16 cellular contexts compared by ENCODE assay signal in the genomic region with DNA sequence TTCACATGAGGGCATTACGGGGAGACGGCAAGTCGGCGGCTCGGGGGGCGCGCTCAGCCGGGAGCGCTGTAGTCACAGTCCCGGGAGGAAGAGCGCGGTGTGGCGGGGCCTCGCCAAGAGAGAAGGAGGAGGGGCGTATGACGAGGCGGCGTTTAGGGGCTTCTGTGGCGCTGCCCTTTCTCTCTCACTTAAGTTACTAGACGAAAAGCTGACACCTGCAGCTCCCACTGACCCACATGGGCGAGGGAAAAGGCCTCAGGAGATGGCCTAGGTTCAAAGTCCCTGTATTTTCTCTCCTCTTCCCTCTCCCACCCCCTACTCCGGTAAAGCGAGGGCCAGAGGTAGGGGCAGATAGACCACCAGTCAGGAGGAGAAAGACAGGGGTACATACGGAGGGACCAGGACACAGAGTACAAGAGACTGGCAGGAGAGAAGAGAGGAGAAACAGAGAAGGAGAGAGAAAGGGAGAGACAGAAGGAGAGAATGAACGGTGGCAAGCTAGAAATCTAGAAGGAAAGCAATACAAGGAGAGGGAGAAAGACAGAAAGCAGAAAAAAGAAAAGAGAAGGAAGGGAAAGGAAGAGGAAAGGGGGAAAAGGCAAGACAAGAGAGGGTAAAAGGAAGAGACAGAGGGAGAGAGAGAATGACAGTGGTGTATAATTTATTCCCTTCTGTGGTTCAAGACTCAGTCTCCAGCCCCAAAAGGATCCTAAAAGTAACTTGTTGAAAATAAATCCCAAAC. TPM values are rescaled to one million over a fixed set of nuclear protein-coding genes. Genes with fewer than 3 reads are reported as not detected.
A peak's percentile ranks its signal among the peaks of the same experiment; 100 is the strongest.
DNase-seq lines count a peak whose midpoint lies in the region; ATAC-seq and TF ChIP-seq lines count a peak whose summit lies in the region.
"Had no signal": no experiment of that assay in that cellular context is flagged by ENCODE, and none has a peak within 500 bp of the region (broad histone marks: within the 10 kb centered on the region; RNA-seq: fewer than 3 reads in every experiment).

No MANE protein-coding gene starts in this region.

- H3K9ac ChIP-seq in mesendoderm (ENCODE audit: low read length) (no peak overlapping the region), skeletal muscle satellite cell (ENCODE audit: low read depth, low read length) (peak overlapping the region; percentile 96)

- H4K5ac ChIP-seq in mesendoderm (ENCODE audit: low read length) = no peak overlapping the region

- H3K4me3 Mint-ChIP-seq in activated B cell treated with CpG ODN at 0.5 μM for 24 hours = peak overlapping the region; percentile 3
- H3K4me3 Mint-ChIP-seq: activated naive CD4-positive, alpha-beta T cell treated with anti-CD3 and anti-CD28 coated beads for 36 hours had no signal

- no peak overlapping the region for H2AK5ac ChIP-seq in mesendoderm (ENCODE audit: low read length)

- intact Hi-C loops in activated B cell treated with CpG ODN at 0.5 μM for 24 hours (cut with micrococcal nuclease) = loop anchor here (5.0 to 10.0 kb wide), 2 partner anchors 63 to 169 kb away; partner anchors contain the start of gene SIX3

- WGBS in mesendoderm (ENCODE audit: extremely low coverage, insufficient coverage, low lambda C conversion rate) = no CpG with 5 or more reads among the region's 25 CpGs

- no peaks in the 10 kb centered on the region for H3K36me3 Mint-ChIP-seq in activated B cell treated with CpG ODN at 0.5 μM for 24 hours (ENCODE audit: low read depth)

- H3K18ac ChIP-seq in mesendoderm (ENCODE audit: low read length) = no peak overlapping the region

- no peak for TF ChIP-seq CTCF in activated B cell treated with CpG ODN at 0.5 μM for 24 hours (IDR thresholded peaks at IDR 0.05)

- peak overlapping the region; percentile 26 for H3K4me2 ChIP-seq in mesendoderm (ENCODE audit: low read length)
- peak overlapping the region; percentile 97 for H3K4me2 ChIP-seq in skeletal muscle satellite cell (ENCODE audit: low read length)
- H3K4me2 ChIP-seq: PC-9 had no signal

- no peaks in the 10 kb centered on the region for H3K9me3 ChIP-seq in skeletal muscle satellite cell (replicated peaks; ENCODE audit: low read length)
- no peaks in the 10 kb centered on the region for H3K9me3 ChIP-seq in effector memory CD4-positive, alpha-beta T cell (ENCODE audit: control insufficient read depth, low read length)
- H3K9me3 ChIP-seq: right lobe of liver had no signal

- POLR2A ChIA-PET in activated B cell treated with CpG ODN at 0.5 μM for 24 hours (lab: Charles Lee) = no interaction called here

- H3K79me2 ChIP-seq in mesendoderm (ENCODE audit: control insufficient read depth, insufficient read depth, low read length) = no peaks in the 10 kb centered on the region

- CTCF ChIA-PET in activated B cell treated with CpG ODN at 0.5 μM for 24 hours (lab: Charles Lee) = no interaction called here

- peaks cover 59% of the 10 kb centered on the region for H3K4me1 Mint-ChIP-seq in activated B cell treated with CpG ODN at 0.5 μM for 24 hours

- H2BK120ac ChIP-seq in mesendoderm (ENCODE audit: low read depth, low read length) = no peak overlapping the region

- no peak overlapping the region for H3K56ac ChIP-seq in mesendoderm (ENCODE audit: low read length)

- H3K79me1 ChIP-seq in mesendoderm (ENCODE audit: low read length) = no peaks in the 10 kb centered on the region

- no peak overlapping the region for H4K8ac ChIP-seq in mesendoderm (ENCODE audit: low read depth, low read length)

- H2BK15ac ChIP-seq in mesendoderm (replicated peaks; ENCODE audit: low read depth) = no peak overlapping the region

- H3K4me1 ChIP-seq in mesendoderm (ENCODE audit: control insufficient read depth, low read depth, low read length) (peaks cover 2% of the 10 kb centered on the region), skeletal muscle satellite cell (ENCODE audit: control insufficient read depth, insufficient read depth, low read length) (peaks cover 11% of the 10 kb centered on the region)
- peaks cover 20% of the 10 kb centered on the region for H3K4me1 ChIP-seq in effector memory CD4-positive, alpha-beta T cell (ENCODE audit: control insufficient read depth, insufficient read depth, low read length, poor library complexity, severe bottlenecking)

- H3K36me3 ChIP-seq in H7 (replicated peaks; ENCODE audit: control insufficient read depth, insufficient read depth, low read length) = no peaks in the 10 kb centered on the region
- no peaks in the 10 kb centered on the region for H3K36me3 ChIP-seq in mesendoderm (ENCODE audit: control insufficient read depth, insufficient read depth, low read length)
- H3K36me3 ChIP-seq in skeletal muscle satellite cell (ENCODE audit: insufficient read depth, low read length) = peaks cover 49% of the 10 kb centered on the region
- H3K36me3 ChIP-seq in effector memory CD4-positive, alpha-beta T cell (ENCODE audit: control insufficient read depth, insufficient read depth, low read length) = no peaks in the 10 kb centered on the region
- H3K36me3 ChIP-seq: right lobe of liver, SJSA1 had no signal

- no peak for ATAC-seq in activated B cell treated with CpG ODN at 0.5 μM for 24 hours (ENCODE audit: low read depth)
- ATAC-seq in HG02970 (IDR thresholded peaks at IDR 0.05; ENCODE audit: low FRiP score, unreplicated experiment) = no peak
- ATAC-seq: right lobe of liver had no signal

- H3K9me3 Mint-ChIP-seq in activated B cell treated with CpG ODN at 0.5 μM for 24 hours = no peaks in the 10 kb centered on the region
- H3K9me3 Mint-ChIP-seq: activated naive CD4-positive, alpha-beta T cell treated with anti-CD3 and anti-CD28 coated beads for 36 hours had no signal

- no peak overlapping the region for H3K4ac ChIP-seq in mesendoderm (ENCODE audit: low read depth, low read length)

- no peak overlapping the region for H3K27ac Mint-ChIP-seq in activated B cell treated with CpG ODN at 0.5 μM for 24 hours
- H3K27ac Mint-ChIP-seq: activated naive CD4-positive, alpha-beta T cell treated with anti-CD3 and anti-CD28 coated beads for 36 hours had no signal

- H3K27ac ChIP-seq in mesendoderm (ENCODE audit: low read depth, low read length) = no peak overlapping the region
- no peak overlapping the region for H3K27ac ChIP-seq in effector memory CD4-positive, alpha-beta T cell (ENCODE audit: insufficient read depth, low read length, poor library complexity, severe bottlenecking)
- H3K27ac ChIP-seq: PC-9, right lobe of liver, SJSA1 had no signal

- H3K27me3 ChIP-seq in H7 (ENCODE audit: control insufficient read depth, insufficient read depth, low read length) = peaks cover 92% of the 10 kb centered on the region
- H3K27me3 ChIP-seq in mesendoderm (ENCODE audit: insufficient read depth, low read length, poor library complexity) = peaks cover 67% of the 10 kb centered on the region
- no peaks in the 10 kb centered on the region for H3K27me3 ChIP-seq in skeletal muscle satellite cell (ENCODE audit: control insufficient read depth, insufficient read depth, low read length)
- peaks cover 67% of the 10 kb centered on the region for H3K27me3 ChIP-seq in effector memory CD4-positive, alpha-beta T cell (replicated peaks; ENCODE audit: control insufficient read depth, insufficient read depth, low read length, poor library complexity, severe bottlenecking)
- H3K27me3 ChIP-seq: SJSA1 had no signal

- peak; percentile 68 for DNase-seq in H7
- DNase-seq in activated B cell treated with CpG ODN at 0.5 μM for 24 hours = no peak
- DNase-seq in mesendoderm = no peak
- DNase-seq in effector memory CD4-positive, alpha-beta T cell = no peak
- no peak for DNase-seq in occipital lobe (lab: John Stamatoyannopoulos, UW)
- DNase-seq: activated naive CD4-positive, alpha-beta T cell treated with anti-CD3 and anti-CD28 coated beads for 36 hours; cortex of kidney; GF-D8; GOT3; NCI-H1092 treated with DMSO at 0.1 percent for 48 hours; PC-9; right lobe of liver had no signal

- no peak overlapping the region for H2BK5ac ChIP-seq in mesendoderm (ENCODE audit: low read length)

- H3K4me3 ChIP-seq in H7 (ENCODE audit: insufficient read depth, low read depth, low read length) (no peak overlapping the region), mesendoderm (ENCODE audit: low read length) (no peak overlapping the region), skeletal muscle satellite cell (ENCODE audit: low read length) (peak overlapping the region; percentile 88)
- no peak overlapping the region for H3K4me3 ChIP-seq in effector memory CD4-positive, alpha-beta T cell (ENCODE audit: insufficient read depth, low read depth, low read length, poor library complexity, severe bottlenecking)
- H3K4me3 ChIP-seq: lung, PC-9, right lobe of liver, SJSA1 had no signal

- H3K27me3 Mint-ChIP-seq in activated B cell treated with CpG ODN at 0.5 μM for 24 hours = peaks cover 64% of the 10 kb centered on the region

- peak overlapping the region; percentile 9 for H3K23ac ChIP-seq in mesendoderm (ENCODE audit: low read length)

RNA-seq across cellular contexts. Expression of gene SIX2, which starts 3.8 kb away (rescaled TPM):
- total RNA-seq in H7 (2014; rRNA removed; shearing (Covaris generic)) = 0.07 and 0.80 TPM in 2 replicates
- total RNA-seq in activated B cell treated with CpG ODN at 0.5 μM for 24 hours (not detected in 2 replicates), occipital lobe (0.16 TPM)
- polyA plus RNA-seq in mesendoderm (2013, experiment 1 of 2) = 1.1 TPM
- polyA plus RNA-seq in mesendoderm (2013, experiment 2 of 2) = 1.0 TPM
- 9.6 and 13.5 TPM in 2 replicates for total RNA-seq in skeletal muscle satellite cell (2012; rRNA removed)
- total RNA-seq: activated naive CD4-positive, alpha-beta T cell treated with anti-CD3 and anti-CD28 coated beads for 36 hours; right lobe of liver had no signal
